8 cellular contexts compared by ENCODE assay signal in the genomic region with DNA sequence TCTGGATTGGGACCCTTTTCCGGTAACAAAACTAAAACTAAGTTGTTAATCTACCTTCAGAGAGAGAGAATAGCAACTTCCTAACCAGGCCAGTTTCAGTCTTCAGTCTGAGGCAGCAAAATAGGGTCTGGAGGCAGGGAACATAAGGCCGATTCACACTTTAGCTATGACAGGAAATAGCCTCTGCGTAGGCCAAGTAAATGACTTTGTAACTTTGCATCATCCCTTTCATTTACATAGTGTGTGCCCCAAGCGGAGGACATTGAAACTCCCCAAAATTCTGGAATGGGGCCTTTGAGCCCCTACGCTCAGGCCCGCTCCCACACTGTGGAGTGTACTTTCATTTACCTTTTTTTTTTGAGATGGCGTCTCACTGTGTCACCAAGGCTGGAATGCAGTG. TPM values are rescaled to one million over a fixed set of nuclear protein-coding genes. Genes with fewer than 3 reads are reported as not detected.
DNase-seq lines count a peak whose midpoint lies in the region; ATAC-seq and TF ChIP-seq lines count a peak whose summit lies in the region.

No MANE protein-coding gene starts in this region.

- H3K9me2 ChIP-seq in GM23248 (ENCODE audit: insufficient read depth) = no peaks in the 10 kb centered on the region

- H3K4me2 ChIP-seq in GM23248 (ENCODE audit: unreplicated experiment) = peak overlapping the region; percentile 89

- H3K27ac ChIP-seq in GM23248 (peak overlapping the region; percentile 92), uterus (peak overlapping the region; percentile 82 to 88)

- H3K27me3 ChIP-seq in GM23248 (replicated peaks; ENCODE audit: insufficient read depth) = no peaks in the 10 kb centered on the region
- no peaks in the 10 kb centered on the region for H3K27me3 ChIP-seq in uterus

- no peak for ATAC-seq in HG02763 (IDR thresholded peaks at IDR 0.05; ENCODE audit: unreplicated experiment)

- no peak for TF ChIP-seq POLR2A in uterus (IDR thresholded peaks at IDR 0.05)

- H4K20me1 ChIP-seq in GM23248 (ENCODE audit: insufficient read depth) = no peaks in the 10 kb centered on the region

- H2AFZ ChIP-seq in GM23248 = 0 out of 2 replicates have a peak overlapping the region, but pooled peaks have one; percentile 12

- peaks cover 3% of the 10 kb centered on the region; the same call in 1 of the 2 replicates for H3K79me2 ChIP-seq in GM23248 (ENCODE audit: insufficient read depth)

- in situ Hi-C loops in GM23248 (cut with MboI) = no loop called here

- peak; percentile 91 for DNase-seq in GM23248
- DNase-seq in RPMI7951 (ENCODE audit: low read depth) = peak; percentile 80
- DNase-seq in fibroblast of gingiva (ENCODE audit: low read depth) = peak; percentile 72
- no peak for DNase-seq in uterus
- no peak for DNase-seq in NCI-H146 treated with DMSO at 0.1 percent for 48 hours (lab: John Stamatoyannopoulos, UW; ENCODE audit: unreplicated experiment)
- DNase-seq in NCI-H1436 (lab: John Stamatoyannopoulos, UW) = no peak

- TF ChIP-seq CTCF in GM12874 (IDR thresholded peaks at IDR 0.05; ENCODE audit: insufficient read depth, low read depth, low read length) = 0 out of 2 replicates have a peak, but pooled peaks have one; percentile 5
- no peak for TF ChIP-seq CTCF in uterus (IDR thresholded peaks at IDR 0.05)

- peaks cover 60% of the 10 kb centered on the region for H3F3A ChIP-seq in GM23248 (ENCODE audit: insufficient read depth)

- peak overlapping the region; percentile 62 for H3K9ac ChIP-seq in GM23248

- peaks cover 13% of the 10 kb centered on the region; the same call in 1 of the 2 replicates for H3K36me3 ChIP-seq in GM23248 (ENCODE audit: low read depth)
- no peaks in the 10 kb centered on the region for H3K36me3 ChIP-seq in uterus

- peak overlapping the region; percentile 50 for H3K4me3 ChIP-seq in GM23248
- no peak overlapping the region for H3K4me3 ChIP-seq in uterus

- H3K9me3 ChIP-seq in GM23248 (ENCODE audit: low read depth) = no peaks in the 10 kb centered on the region
- H3K9me3 ChIP-seq in uterus = no peaks in the 10 kb centered on the region

- 40 to 42% methylated on average over 7 of the region's 7 CpGs for WGBS in GM23248 (ENCODE audit: low coverage in 1 of 2, low lambda C conversion rate in 2 of 2, missing lambda C conversion rate in 2 of 2), 2 experiments

- intact Hi-C loops in uterus (cut with DNase I; ENCODE audit: low total_unique reads) = no loop called here

- H3K4me1 ChIP-seq in GM23248 (ENCODE audit: insufficient read depth) = peaks cover 45% of the 10 kb centered on the region
- H3K4me1 ChIP-seq in uterus = peaks cover 6 to 11% of the 10 kb centered on the region in 2 donors

RNA-seq across cellular contexts. Expression of gene UPP1, which starts 1.7 kb away (rescaled TPM):
- 12.5 and 12.9 TPM in 2 replicates for total RNA-seq in GM23248 (2014; rRNA removed; shearing (Covaris generic))
- 33.2 and 38.1 TPM in 2 replicates for polyA plus RNA-seq in GM23248 (2016; fragmentation: Nextera tagmentation; extraction: Ambion mirVana)
- 39.0 and 69.2 TPM in 2 replicates for total RNA-seq in RPMI7951 (2014; rRNA removed; shearing (Covaris generic))
- total RNA-seq in uterus = 10 to 100 TPM in 1 of 4 donors, 1 to 10 TPM in 3; 1.5 to 25.2 (median 5.4) TPM

RNA-seq across cellular contexts. Expression of gene C7orf57, which starts 52.0 kb away (rescaled TPM):
- total RNA-seq in GM23248 (2014; rRNA removed; shearing (Covaris generic)) = not detected in 2 replicates
- polyA plus RNA-seq in GM23248 (2016; fragmentation: Nextera tagmentation; extraction: Ambion mirVana) = not detected in 2 replicates
- 0.59 and 1.4 TPM in 2 replicates for total RNA-seq in RPMI7951 (2014; rRNA removed; shearing (Covaris generic))
- total RNA-seq in uterus = under 1 TPM in 1 of 4 donors, not detected in 3; 0.76 TPM

RNA-seq across cellular contexts. Expression of gene SUN3, which starts 58.4 kb away (rescaled TPM):
- not detected in 2 replicates for total RNA-seq in GM23248 (2014; rRNA removed; shearing (Covaris generic))
- not detected in 2 replicates for polyA plus RNA-seq in GM23248 (2016; fragmentation: Nextera tagmentation; extraction: Ambion mirVana)
- total RNA-seq in RPMI7951 (2014; rRNA removed; shearing (Covaris generic)) = not detected in 2 replicates
- not detected for total RNA-seq in uterus

Comparison
In these comparisons a context has a peak if more than half of its experiments do, and no peak if none do; other contexts are left out.
1. DNase-seq: peak in GM23248 (single experiment), RPMI7951 (single experiment) and fibroblast of gingiva (single experiment); none in uterus (0 of 2), NCI-H146 treated with DMSO at 0.1 percent for 48 hours (single experiment) and NCI-H1436 (single experiment).